10 cellular contexts compared by ENCODE assay signal in the genomic region with DNA sequence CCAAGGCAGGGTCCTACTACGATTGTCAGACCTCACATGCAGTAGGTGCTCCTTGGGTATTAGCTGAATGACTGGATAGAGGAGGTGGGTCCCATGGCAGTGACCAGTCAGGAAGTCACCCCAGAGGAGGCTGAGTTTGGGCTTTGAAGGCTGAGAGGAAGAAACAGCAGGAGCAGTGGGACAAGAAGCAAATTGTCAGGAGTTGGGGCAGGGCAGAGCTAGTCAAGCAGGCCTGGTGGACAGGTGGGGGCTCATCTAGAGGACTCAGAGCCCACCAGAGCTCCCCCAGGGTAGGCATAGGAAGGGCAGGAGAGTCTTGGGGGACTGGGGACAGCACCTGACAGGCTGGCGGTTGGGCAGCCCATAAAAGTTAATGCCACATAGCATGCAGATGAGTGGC. TPM values are rescaled to one million over a fixed set of nuclear protein-coding genes. Genes with fewer than 3 reads are reported as not detected.
DNase-seq lines count a peak whose midpoint lies in the region; ATAC-seq and TF ChIP-seq lines count a peak whose summit lies in the region.
"Had no signal": no experiment of that assay in that cellular context is flagged by ENCODE, and none has a peak within 500 bp of the region (broad histone marks: within the 10 kb centered on the region; RNA-seq: fewer than 3 reads in every experiment).

No MANE protein-coding gene starts in this region.

- H3K36me3 ChIP-seq in CD8-positive, alpha-beta T cell (ENCODE audit: insufficient read depth, low read length) = no peaks in the 10 kb centered on the region
- peaks cover 9% of the 10 kb centered on the region; the same call in 1 of the 2 replicates for H3K36me3 ChIP-seq in OCI-LY7 (ENCODE audit: insufficient read depth, low read length)
- peaks cover 0 to 10% of the 10 kb centered on the region in 2 donors for H3K36me3 ChIP-seq in esophagus (ENCODE audit: control insufficient read depth in 2 of 2, insufficient read depth in 2 of 2, low read length in 1 of 2)
- H3K36me3 ChIP-seq in trophoblast cell (ENCODE audit: control insufficient read depth in 1 of 2, insufficient read depth in 2 of 2, low read length in 2 of 2) = no peaks in the 10 kb centered on the region
- no peaks in the 10 kb centered on the region for H3K36me3 ChIP-seq in WERI-Rb-1
- no peaks in the 10 kb centered on the region for H3K36me3 ChIP-seq in uterus
- H3K36me3 ChIP-seq: cardiac muscle cell had no signal

- peak overlapping the region; percentile 50 for H3K14ac ChIP-seq in trophoblast cell (ENCODE audit: low read length)

- H4K91ac ChIP-seq in trophoblast cell (ENCODE audit: low read depth, low read length) = peak overlapping the region; percentile 74

- peak overlapping the region; percentile 34 for H3K18ac ChIP-seq in trophoblast cell (ENCODE audit: low read length)

- peak overlapping the region; percentile 53 for H2BK12ac ChIP-seq in trophoblast cell (ENCODE audit: low read length)

- no peaks in the 10 kb centered on the region for H4K20me1 ChIP-seq in OCI-LY7 (ENCODE audit: insufficient read depth, low read length)

- no peak overlapping the region for H3K23ac ChIP-seq in trophoblast cell (ENCODE audit: low read length)

- no peak for TF ChIP-seq POLR2A in uterus (IDR thresholded peaks at IDR 0.05)

- POLR2A ChIA-PET in CD8-positive, alpha-beta T cell (lab: Charles Lee) = interaction anchor here (1.2 to 1.4 kb wide), 2 partner anchors 24 to 73 kb away, joined by 3 to 4 read pairs; no protein-coding TSS in a partner anchor
- POLR2A ChIA-PET in OCI-LY7 (lab: Charles Lee) = interaction anchor here (0.9 to 5.6 kb wide), 4 partner anchors 12 to 55 kb away, joined by 3 to 39 read pairs (median 4); no protein-coding TSS in a partner anchor

- H3K4me2 ChIP-seq in OCI-LY7 (ENCODE audit: low read length) = peak overlapping the region; percentile 90
- no peak overlapping the region for H3K4me2 ChIP-seq in trophoblast cell (ENCODE audit: low read length)

- DNase-seq in CD8-positive, alpha-beta T cell = peak in 1 of 7 experiments; percentile 8
- DNase-seq in OCI-LY7 (ENCODE audit: low spot score) (no peak), trophoblast cell (no peak), WERI-Rb-1 (no peak), uterus (no peak), NK-92 (lab: John Stamatoyannopoulos, UW; ENCODE audit: unreplicated experiment) (no peak)
- DNase-seq: NCI-H2081 treated with DMSO at 0.1 percent for 48 hours; stimulated activated CD4-positive, alpha-beta T cell treated with anti-CD3 and anti-CD28 coated beads, Interleukin-15, amount 100 ng/mL, for 24 hours had no signal

- H3K9me2 ChIP-seq in OCI-LY7 (ENCODE audit: insufficient read depth, low read length) = no peaks in the 10 kb centered on the region

- H2BK5ac ChIP-seq in trophoblast cell (ENCODE audit: low read depth, low read length, poor library complexity) = peak overlapping the region; percentile 29

- no peak for TF ChIP-seq CTCF in CD8-positive, alpha-beta T cell (IDR thresholded peaks at IDR 0.05)
- TF ChIP-seq CTCF in OCI-LY7 (conservative IDR thresholded peaks at IDR 0.05; ENCODE audit: low read length) (no peak), WERI-Rb-1 (IDR thresholded peaks at IDR 0.05; ENCODE audit: low read depth, low read length) (no peak), uterus (IDR thresholded peaks at IDR 0.05) (no peak)

- H3K4me1 ChIP-seq in CD8-positive, alpha-beta T cell (ENCODE audit: insufficient read depth, low read length) = peaks cover 68% of the 10 kb centered on the region
- peaks cover 82% of the 10 kb centered on the region for H3K4me1 ChIP-seq in OCI-LY7 (ENCODE audit: insufficient read depth, low read length, poor library complexity, severe bottlenecking)
- H3K4me1 ChIP-seq in esophagus (ENCODE audit: control insufficient read depth in 2 of 2, insufficient read depth in 2 of 2, low read length in 1 of 2) = peaks cover 16 to 56% of the 10 kb centered on the region in 2 donors
- peaks cover 40 to 53% of the 10 kb centered on the region in 2 experiments for H3K4me1 ChIP-seq in trophoblast cell (ENCODE audit: control insufficient read depth in 1 of 2, insufficient read depth in 2 of 2, low read length in 2 of 2)
- peaks cover 0 to 6% of the 10 kb centered on the region in 2 donors for H3K4me1 ChIP-seq in uterus

- H3K9ac ChIP-seq in trophoblast cell (ENCODE audit: low read length) = no peak overlapping the region

- BruUV-seq in OCI-LY7 (replicated peaks; lab: Mats Ljungman, UMichigan) = no TSS peak

- WGBS in esophagus, 2 donors = 72 to 77% methylated on average over 2 of the region's 2 CpGs
- WGBS in trophoblast cell (ENCODE audit: extremely low coverage, insufficient coverage, insufficient read length) = no CpG with 5 or more reads among the region's 2 CpGs

- H2BK120ac ChIP-seq in trophoblast cell (ENCODE audit: insufficient read depth, low read length, poor library complexity) = peak overlapping the region; percentile 37

- CTCF ChIA-PET in CD8-positive, alpha-beta T cell (lab: Charles Lee) = interaction anchor here (0.6 to 1.2 kb wide), 3 partner anchors 16 to 87 kb away, joined by 3 to 4 read pairs (median 3); no protein-coding TSS in a partner anchor
- CTCF ChIA-PET in OCI-LY7 (lab: Charles Lee; ENCODE audit: unreplicated experiment) = no interaction called here

- peaks cover 70% of the 10 kb centered on the region for H3K79me2 ChIP-seq in OCI-LY7 (ENCODE audit: insufficient read depth, low read depth, low read length)
- H3K79me2 ChIP-seq in trophoblast cell (ENCODE audit: control insufficient read depth, insufficient read depth, low read length, poor library complexity) = peaks cover 13% of the 10 kb centered on the region

- no peaks in the 10 kb centered on the region for H3K9me3 Mint-ChIP-seq in CD8-positive, alpha-beta T cell

- no peak overlapping the region for H3K27ac ChIP-seq in CD8-positive, alpha-beta T cell (ENCODE audit: low read depth, low read length)
- H3K27ac ChIP-seq in OCI-LY7 (ENCODE audit: low read depth, low read length, poor library complexity, severe bottlenecking) (no peak overlapping the region), esophagus (ENCODE audit: low read depth in 2 of 2, low read length in 1 of 2) (peak overlapping the region; percentile 91 to 98), trophoblast cell (ENCODE audit: low read depth, low read length) (peak overlapping the region; percentile 4), WERI-Rb-1 (no peak overlapping the region), uterus (no peak overlapping the region)
- H3K27ac ChIP-seq: cardiac muscle cell had no signal

- no peaks in the 10 kb centered on the region for H3K9me3 ChIP-seq in CD8-positive, alpha-beta T cell (ENCODE audit: low read length)
- no peaks in the 10 kb centered on the region for H3K9me3 ChIP-seq in OCI-LY7 (ENCODE audit: low read length)
- H3K9me3 ChIP-seq in esophagus (ENCODE audit: control insufficient read depth in 2 of 2, insufficient read depth in 1 of 2, low read depth in 1 of 2, low read length in 1 of 2) = no peaks in the 10 kb centered on the region
- no peaks in the 10 kb centered on the region for H3K9me3 ChIP-seq in trophoblast cell (ENCODE audit: insufficient read depth, low read depth, low read length)
- H3K9me3 ChIP-seq in WERI-Rb-1 (ENCODE audit: severe bottlenecking) = no peaks in the 10 kb centered on the region
- no peaks in the 10 kb centered on the region for H3K9me3 ChIP-seq in uterus

- ATAC-seq in CD8-positive, alpha-beta T cell = no peak

- peak overlapping the region; percentile 18 for H4K8ac ChIP-seq in trophoblast cell (ENCODE audit: low read depth, low read length)

- no peak overlapping the region for H3K4me3 ChIP-seq in CD8-positive, alpha-beta T cell (ENCODE audit: low read depth, low read length)
- H3K4me3 ChIP-seq in OCI-LY7 (ENCODE audit: low read depth, low read length, poor library complexity, severe bottlenecking) (peak overlapping the region; percentile 52), esophagus (ENCODE audit: low read depth in 1 of 2, low read length in 2 of 2) (peak overlapping the region in 1 of 2 donors; percentile 44), trophoblast cell (ENCODE audit: low read depth, low read length) (no peak overlapping the region), WERI-Rb-1 (ENCODE audit: low read depth, low read length) (no peak overlapping the region), uterus (no peak overlapping the region)
- H3K4me3 ChIP-seq: cardiac muscle cell had no signal

- H3K4ac ChIP-seq in trophoblast cell (ENCODE audit: low read depth, low read length) = peak overlapping the region; percentile 40

- H3K27ac Mint-ChIP-seq in CD8-positive, alpha-beta T cell = peak overlapping the region; percentile 11

- peak overlapping the region; percentile 29 for H3K4me3 Mint-ChIP-seq in CD8-positive, alpha-beta T cell

- peaks cover 77% of the 10 kb centered on the region for H3K4me1 Mint-ChIP-seq in CD8-positive, alpha-beta T cell (ENCODE audit: low read depth)

- H3K36me3 Mint-ChIP-seq in CD8-positive, alpha-beta T cell = peaks cover 4% of the 10 kb centered on the region

- H2AFZ ChIP-seq in OCI-LY7 (ENCODE audit: low read length) (no peak overlapping the region), trophoblast cell (ENCODE audit: insufficient read depth, low read length, poor library complexity) (no peak overlapping the region)

- H4K12ac ChIP-seq in trophoblast cell (ENCODE audit: low read depth, low read length) = peak overlapping the region; percentile 17

- H3K79me1 ChIP-seq in trophoblast cell (ENCODE audit: low read length) = peaks cover 18% of the 10 kb centered on the region

- intact Hi-C loops in CD8-positive, alpha-beta T cell (cut with DNase I, micrococcal nuclease) = no loop called here
- intact Hi-C loops in OCI-LY7 (cut with micrococcal nuclease; ENCODE audit: unreplicated experiment) = no loop called here
- intact Hi-C loops in uterus (cut with DNase I; ENCODE audit: low total_unique reads) = no loop called here

- H2AK5ac ChIP-seq in trophoblast cell (ENCODE audit: low read length) = peak overlapping the region; percentile 68

- H3K27me3 Mint-ChIP-seq in CD8-positive, alpha-beta T cell (ENCODE audit: low read depth) = no peaks in the 10 kb centered on the region

- H3K27me3 ChIP-seq in CD8-positive, alpha-beta T cell (ENCODE audit: insufficient read depth, low read length) = no peaks in the 10 kb centered on the region
- H3K27me3 ChIP-seq in esophagus (ENCODE audit: control insufficient read depth in 1 of 2, insufficient read depth in 2 of 2, low read length in 2 of 2) = no peaks in the 10 kb centered on the region
- H3K27me3 ChIP-seq in trophoblast cell (ENCODE audit: insufficient read depth, low read length) = no peaks in the 10 kb centered on the region
- H3K27me3 ChIP-seq in WERI-Rb-1 (ENCODE audit: insufficient read depth, low read depth, severe bottlenecking) = no peaks in the 10 kb centered on the region
- H3K27me3 ChIP-seq in uterus = no peaks in the 10 kb centered on the region
- H3K27me3 ChIP-seq: cardiac muscle cell had no signal

RNA-seq across cellular contexts. Expression of gene NBEAL2, which starts 3.1 kb away (rescaled TPM):
- total RNA-seq in CD8-positive, alpha-beta T cell = 100 to 1,000 TPM; 187 to 201 TPM
- total RNA-seq in OCI-LY7 (2014; rRNA removed; shearing (Covaris generic)) = 53.3 and 74.9 TPM in 2 replicates
- 129 and 149 TPM in 2 replicates for total RNA-seq in OCI-LY7 (2022)
- polyA plus RNA-seq in esophagus = 100 to 1,000 TPM; 173 to 211 TPM
- polyA plus RNA-seq in trophoblast cell (2013) = 18.1 and 18.9 TPM in 2 replicates
- total RNA-seq in uterus = 10 to 100 TPM; 13.1 to 41.1 (median 23.8) TPM

RNA-seq across cellular contexts. Expression of gene CCDC12, which starts 6.0 kb away (rescaled TPM):
- 100 to 1,000 TPM in 1 of 2 experiments, 10 to 100 TPM in 1; 99.9 to 107 TPM for total RNA-seq in CD8-positive, alpha-beta T cell
- total RNA-seq in OCI-LY7 (2014; rRNA removed; shearing (Covaris generic)) = 74.9 and 102 TPM in 2 replicates
- total RNA-seq in OCI-LY7 (2022) (107 and 116 TPM in 2 replicates), uterus (10 to 100 TPM in 3 of 4 donors, 1 to 10 TPM in 1; 4.1 to 92.0 (median 41.2) TPM)
- polyA plus RNA-seq in esophagus = 10 to 100 TPM; 82.5 to 90.1 TPM
- polyA plus RNA-seq in trophoblast cell (2013) = 47.9 and 48.1 TPM in 2 replicates

Comparison
In these comparisons a context has a peak if more than half of its experiments do, and no peak if none do; other contexts are left out.
1. H3K27ac ChIP-seq: peak in esophagus (2 of 2) and trophoblast cell (single experiment); none in CD8-positive, alpha-beta T cell (single experiment), OCI-LY7 (single experiment), WERI-Rb-1 (single experiment) and uterus (0 of 2).